In the genomic region with DNA sequence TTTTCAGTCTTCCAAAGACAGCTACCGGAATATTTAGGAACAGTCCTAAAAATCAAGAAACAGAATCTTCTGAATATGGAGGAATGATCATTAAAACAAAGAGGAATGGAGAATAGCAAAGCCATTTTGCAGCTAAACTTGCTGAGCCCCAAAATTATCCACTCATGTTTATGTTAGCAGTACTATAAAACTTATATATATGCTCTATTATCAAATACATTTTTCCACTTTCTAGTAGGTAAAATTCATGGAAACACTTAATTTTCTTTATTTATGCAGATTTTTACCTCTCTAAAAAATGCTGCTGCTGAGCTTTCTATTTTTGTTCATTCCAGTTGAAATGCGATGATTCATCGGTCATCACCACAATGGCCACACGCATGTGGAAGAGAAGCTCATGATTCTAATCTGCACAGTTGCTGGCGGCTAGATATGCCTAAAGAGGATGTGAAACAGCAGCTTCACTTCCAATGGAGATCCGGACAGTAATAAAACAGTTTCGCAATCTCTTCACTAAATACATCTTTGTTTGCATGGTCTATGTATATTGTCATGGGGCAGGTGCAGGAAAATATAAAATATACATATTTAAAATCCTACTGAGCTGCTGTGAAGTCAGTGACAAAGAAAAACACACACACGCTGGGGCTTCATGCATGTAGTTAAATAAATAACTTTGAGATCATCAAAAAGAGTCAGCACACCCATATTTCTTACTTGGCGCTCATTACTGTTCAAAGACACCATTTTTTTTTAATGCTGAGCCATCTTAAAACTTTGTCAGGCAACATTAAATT, we compare ENCODE assay signal across 8 cellular contexts.
DNase-seq lines count a peak whose midpoint lies in the region; ATAC-seq and TF ChIP-seq lines count a peak whose summit lies in the region.

No MANE protein-coding gene starts in this region.

- H3K27ac ChIP-seq in OCI-LY1 (ENCODE audit: low read depth, low read length, poor library complexity, severe bottlenecking), result peak overlapping the region; percentile 10
- no peak overlapping the region for H3K27ac ChIP-seq in transverse colon
- H3K27ac ChIP-seq in neural progenitor cell, result no peak overlapping the region

- DNase-seq in CD14-positive monocyte (ENCODE audit: low spot score), result peak; percentile 89
- DNase-seq in fibroblast of mammary gland (ENCODE audit: low read depth), result peak; percentile 84
- peak; percentile 27 for DNase-seq in transverse colon
- DNase-seq in NCI-H774 (lab: John Stamatoyannopoulos, UW), result no peak
- no peak for DNase-seq in neural progenitor cell (ENCODE audit: low spot score)

- H3K4me3 ChIP-seq in OCI-LY1 (ENCODE audit: low read depth, low read length, poor library complexity, severe bottlenecking), result no peak overlapping the region
- H3K4me3 ChIP-seq in fibroblast of mammary gland (ENCODE audit: control insufficient read depth, low read depth, low read length), result no peak overlapping the region
- no peak overlapping the region for H3K4me3 ChIP-seq in transverse colon
- no peak overlapping the region for H3K4me3 ChIP-seq in neural progenitor cell

- no peaks in the 10 kb centered on the region for H3K79me2 ChIP-seq in OCI-LY1 (ENCODE audit: insufficient read depth, low read length)
- no peaks in the 10 kb centered on the region for H3K79me2 ChIP-seq in neural progenitor cell (ENCODE audit: low read depth)

- H2AFZ ChIP-seq in OCI-LY1 (ENCODE audit: low read length) (no peak overlapping the region), neural progenitor cell (replicated peaks) (no peak overlapping the region)

- H3K9me2 ChIP-seq in OCI-LY1 (ENCODE audit: low read depth, low read length), result no peaks in the 10 kb centered on the region

- WGBS in transverse colon (ENCODE audit: low coverage in 1 of 2), 2 donors, result 39 to 54% methylated on average over 9 of the region's 9 CpGs

- H3K27me3 Mint-ChIP-seq in CD14-positive monocyte (ENCODE audit: low read depth in 3 of 3), result no peaks in the 10 kb centered on the region
- H3K27me3 Mint-ChIP-seq in neural progenitor cell (ENCODE audit: insufficient read depth, low read depth), result peaks cover 3% of the 10 kb centered on the region

- H3K4me1 ChIP-seq in OCI-LY1 (ENCODE audit: insufficient read depth, low read length, severe bottlenecking) (peaks cover 24% of the 10 kb centered on the region), transverse colon (no peaks in the 10 kb centered on the region), neural progenitor cell (peaks cover 12% of the 10 kb centered on the region)

- H3K36me3 ChIP-seq in OCI-LY1 (ENCODE audit: insufficient read depth, low read length), result no peaks in the 10 kb centered on the region
- no peaks in the 10 kb centered on the region for H3K36me3 ChIP-seq in transverse colon
- H3K36me3 ChIP-seq in neural progenitor cell, result no peaks in the 10 kb centered on the region

- no peak overlapping the region for H3K9ac ChIP-seq in OCI-LY1 (ENCODE audit: low read length)
- H3K9ac ChIP-seq in neural progenitor cell, result no peak overlapping the region

- H3F3A ChIP-seq in OCI-LY1 (ENCODE audit: insufficient read depth, low read length) (no peaks in the 10 kb centered on the region), neural progenitor cell (ENCODE audit: low read depth) (peaks cover 9% of the 10 kb centered on the region)

- no peak for TF ChIP-seq EP300 in transverse colon (IDR thresholded peaks at IDR 0.05; ENCODE audit: low read depth)

- H3K4me3 Mint-ChIP-seq in CD14-positive monocyte, result peak overlapping the region in 1 of 2 donors; percentile 82
- no peak overlapping the region for H3K4me3 Mint-ChIP-seq in neural progenitor cell

- H3K27me3 ChIP-seq in OCI-LY1 (ENCODE audit: insufficient read depth, low read length) (no peaks in the 10 kb centered on the region), transverse colon (no peaks in the 10 kb centered on the region), neural progenitor cell (no peaks in the 10 kb centered on the region)

- H3K4me2 ChIP-seq in OCI-LY1 (ENCODE audit: low read length), result no peak overlapping the region; the same call in 1 of the 2 replicates
- no peak overlapping the region for H3K4me2 ChIP-seq in neural progenitor cell

- ATAC-seq in GM19438 (IDR thresholded peaks at IDR 0.05; ENCODE audit: low read depth, unreplicated experiment), result peak; percentile 80
- peak; percentile 95 for ATAC-seq in HG03342 (IDR thresholded peaks at IDR 0.05; ENCODE audit: unreplicated experiment)

- H4K20me1 ChIP-seq in OCI-LY1 (ENCODE audit: insufficient read depth, low read length) (no peaks in the 10 kb centered on the region), neural progenitor cell (ENCODE audit: low read depth) (no peaks in the 10 kb centered on the region)

- H3K9me3 Mint-ChIP-seq in CD14-positive monocyte (peaks cover 0 to 15% (median 6%) of the 10 kb centered on the region in 7 donors), neural progenitor cell (peaks cover 6% of the 10 kb centered on the region)

- H3K9me3 ChIP-seq in OCI-LY1 (ENCODE audit: low read length), result no peaks in the 10 kb centered on the region
- H3K9me3 ChIP-seq in transverse colon, result no peaks in the 10 kb centered on the region
- no peaks in the 10 kb centered on the region for H3K9me3 ChIP-seq in neural progenitor cell (ENCODE audit: low read depth)

- H3K36me3 Mint-ChIP-seq in CD14-positive monocyte, result peaks cover 0 to 7% of the 10 kb centered on the region in 2 donors
- H3K36me3 Mint-ChIP-seq in neural progenitor cell, result peaks cover 2% of the 10 kb centered on the region

- H3K4me1 Mint-ChIP-seq in CD14-positive monocyte (peaks cover 44% of the 10 kb centered on the region), neural progenitor cell (peaks cover 26% of the 10 kb centered on the region)

- in situ Hi-C loops in transverse colon (cut with MboI; ENCODE audit: low pct_ligation_motif_present in 1 of 4, low pct_unique_long_range_greater_than_20kb in 1 of 4, low sequenced_read_pairs in 3 of 4), result no loop called here

- intact Hi-C loops in CD14-positive monocyte (cut with micrococcal nuclease), result loop anchor here in 1 of 2 donors (10.0 kb wide), 1 partner anchor 540 kb away; no protein-coding TSS in a partner anchor
- intact Hi-C loops in transverse colon (cut with DNase I; ENCODE audit: low total_unique reads), result no loop called here

- no peak for TF ChIP-seq POLR2A in transverse colon (IDR thresholded peaks at IDR 0.05)

- H3K27ac Mint-ChIP-seq in CD14-positive monocyte (peak overlapping the region; percentile 88 to 97 (median 96)), neural progenitor cell (no peak overlapping the region)

- no peak for TF ChIP-seq CTCF in CD14-positive monocyte (IDR thresholded peaks at IDR 0.05)
- TF ChIP-seq CTCF in OCI-LY1 (IDR thresholded peaks at IDR 0.05; ENCODE audit: low read length), result no peak
- TF ChIP-seq CTCF in fibroblast of mammary gland (conservative IDR thresholded peaks at IDR 0.05; ENCODE audit: control insufficient read depth, insufficient read depth, low read depth, low read length), result no peak
- no peak for TF ChIP-seq CTCF in transverse colon (IDR thresholded peaks at IDR 0.05)
- TF ChIP-seq CTCF in neural progenitor cell (IDR thresholded peaks at IDR 0.05), result no peak

Comparison
In these comparisons a context has a peak if more than half of its experiments do, and no peak if none do; other contexts are left out.
1. DNase-seq: peak in CD14-positive monocyte (single experiment), fibroblast of mammary gland (single experiment) and transverse colon (single experiment); none in NCI-H774 (single experiment) and neural progenitor cell (single experiment).